ENCODE assay signal across 1 cellular context in the genomic region with DNA sequence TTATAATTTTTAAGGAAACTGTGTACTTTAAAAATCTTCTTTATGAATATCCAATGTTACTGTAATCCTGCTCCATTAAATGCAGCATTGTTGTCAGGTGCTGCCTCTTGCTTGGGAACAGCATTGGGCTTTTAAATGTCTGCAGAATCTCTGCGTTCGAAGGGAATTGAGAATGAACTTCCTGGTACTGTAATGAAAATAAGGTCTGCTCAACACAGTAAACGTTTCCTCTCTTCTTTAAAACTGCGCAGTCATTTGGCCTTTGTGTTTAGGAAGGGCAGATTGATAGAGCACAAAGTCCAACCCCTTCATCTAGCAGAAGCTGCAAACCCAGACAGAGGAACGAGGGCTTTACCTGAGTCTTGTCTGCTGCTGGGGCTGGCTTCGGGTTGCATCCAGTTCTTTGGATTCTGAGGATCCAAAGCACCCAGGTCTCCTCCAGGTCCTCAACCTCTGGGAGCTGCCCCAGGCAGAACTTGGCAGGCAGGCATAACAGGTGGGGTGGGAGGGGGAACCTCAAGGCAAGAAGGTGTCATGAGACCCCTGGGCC.
TF ChIP-seq lines count a peak whose summit lies in the region.

No MANE protein-coding gene starts in this region.

TF ChIP-seq in liver, 16 proteins besides CTCF, POLR2A, EP300 and RAD21 (continued from another document):
- TF ChIP-seq, protein P1, sequence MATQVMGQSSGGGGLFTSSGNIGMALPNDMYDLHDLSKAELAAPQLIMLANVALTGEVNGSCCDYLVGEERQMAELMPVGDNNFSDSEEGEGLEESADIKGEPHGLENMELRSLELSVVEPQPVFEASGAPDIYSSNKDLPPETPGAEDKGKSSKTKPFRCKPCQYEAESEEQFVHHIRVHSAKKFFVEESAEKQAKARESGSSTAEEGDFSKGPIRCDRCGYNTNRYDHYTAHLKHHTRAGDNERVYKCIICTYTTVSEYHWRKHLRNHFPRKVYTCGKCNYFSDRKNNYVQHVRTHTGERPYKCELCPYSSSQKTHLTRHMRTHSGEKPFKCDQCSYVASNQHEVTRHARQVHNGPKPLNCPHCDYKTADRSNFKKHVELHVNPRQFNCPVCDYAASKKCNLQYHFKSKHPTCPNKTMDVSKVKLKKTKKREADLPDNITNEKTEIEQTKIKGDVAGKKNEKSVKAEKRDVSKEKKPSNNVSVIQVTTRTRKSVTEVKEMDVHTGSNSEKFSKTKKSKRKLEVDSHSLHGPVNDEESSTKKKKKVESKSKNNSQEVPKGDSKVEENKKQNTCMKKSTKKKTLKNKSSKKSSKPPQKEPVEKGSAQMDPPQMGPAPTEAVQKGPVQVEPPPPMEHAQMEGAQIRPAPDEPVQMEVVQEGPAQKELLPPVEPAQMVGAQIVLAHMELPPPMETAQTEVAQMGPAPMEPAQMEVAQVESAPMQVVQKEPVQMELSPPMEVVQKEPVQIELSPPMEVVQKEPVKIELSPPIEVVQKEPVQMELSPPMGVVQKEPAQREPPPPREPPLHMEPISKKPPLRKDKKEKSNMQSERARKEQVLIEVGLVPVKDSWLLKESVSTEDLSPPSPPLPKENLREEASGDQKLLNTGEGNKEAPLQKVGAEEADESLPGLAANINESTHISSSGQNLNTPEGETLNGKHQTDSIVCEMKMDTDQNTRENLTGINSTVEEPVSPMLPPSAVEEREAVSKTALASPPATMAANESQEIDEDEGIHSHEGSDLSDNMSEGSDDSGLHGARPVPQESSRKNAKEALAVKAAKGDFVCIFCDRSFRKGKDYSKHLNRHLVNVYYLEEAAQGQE (IDR thresholded peaks at IDR 0.05) = no peak
- peak; percentile 63 for TF ChIP-seq SP1 (IDR thresholded peaks at IDR 0.05)
- TF ChIP-seq HNF4A (conservative IDR thresholded peaks at IDR 0.05) = peak; percentile 79 to 84
- peak; percentile 21 for TF ChIP-seq YY1 (IDR thresholded peaks at IDR 0.05)
